In the genomic region with DNA sequence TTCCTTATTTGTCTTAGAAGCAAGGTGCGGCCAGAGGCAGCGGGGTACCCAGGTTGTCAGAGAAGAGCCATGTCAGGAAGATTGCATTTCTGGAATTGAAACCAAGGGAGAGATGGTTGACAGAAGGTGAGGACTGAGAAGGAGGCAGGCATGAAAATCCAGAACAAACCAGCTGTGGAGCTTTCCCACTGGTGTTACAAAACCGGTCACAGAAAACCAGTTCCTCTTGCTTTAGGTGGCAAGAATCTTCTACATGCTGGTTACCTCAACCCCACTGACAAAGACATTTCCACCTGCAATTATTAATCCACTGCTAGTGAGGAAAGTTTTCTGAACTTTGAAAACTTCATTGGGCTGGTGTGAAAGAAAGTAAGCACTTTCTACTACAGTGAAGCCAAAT, we compare ENCODE assay signal across 12 cellular contexts.
A peak's percentile ranks its signal among the peaks of the same experiment; 100 is the strongest.
DNase-seq lines count a peak whose midpoint lies in the region; FAIRE-seq and TF ChIP-seq lines count a peak whose summit lies in the region.
"Had no signal": no experiment of that assay in that cellular context is flagged by ENCODE, and none has a peak within 500 bp of the region (broad histone marks: within the 10 kb centered on the region; RNA-seq: fewer than 3 reads in every experiment).

No MANE protein-coding gene starts in this region.

- no peaks in the 10 kb centered on the region for H3K27me3 ChIP-seq in colonic mucosa
- H3K27me3 ChIP-seq in trophoblast cell (ENCODE audit: insufficient read depth, low read length), result no peaks in the 10 kb centered on the region

- WGBS in trophoblast cell (ENCODE audit: extremely low coverage, insufficient coverage, insufficient read length), result no CpG with 5 or more reads among the region's 3 CpGs

- H3K27me3 Mint-ChIP-seq in activated CD4-positive, alpha-beta T cell treated with anti-CD3 and anti-CD28 coated beads, Interleukin-2, amount 10 ng/mL, durations not matched to agents 24 days and 14 days, result no peaks in the 10 kb centered on the region
- H3K27me3 Mint-ChIP-seq: activated CD4-positive, alpha-beta T cell treated with anti-CD3 and anti-CD28 coated beads for 36 hours; stimulated activated naive B cell treated with anti-CD40 and anti-IgM and Interleukin-4, amounts not matched to agents 10 μg/mL and 1 μg/mL and 100 μg/mL, for 72 hours had no signal

- H2BK5ac ChIP-seq in trophoblast cell (ENCODE audit: low read depth, low read length, poor library complexity), result no peak overlapping the region

- H3K4me1 ChIP-seq in colonic mucosa (no peaks in the 10 kb centered on the region), trophoblast cell (ENCODE audit: control insufficient read depth in 1 of 2, insufficient read depth in 2 of 2, low read length in 2 of 2) (peaks cover 6 to 11% of the 10 kb centered on the region in 2 experiments)

- H4K8ac ChIP-seq in trophoblast cell (ENCODE audit: low read depth, low read length), result no peak overlapping the region

- no peak overlapping the region for H3K4me3 Mint-ChIP-seq in activated CD4-positive, alpha-beta T cell treated with anti-CD3 and anti-CD28 coated beads, Interleukin-2, amount 10 ng/mL, durations not matched to agents 24 days and 14 days
- H3K4me3 Mint-ChIP-seq: activated CD4-positive, alpha-beta T cell treated with anti-CD3 and anti-CD28 coated beads for 36 hours had no signal

- H3K36me3 ChIP-seq in colonic mucosa (no peaks in the 10 kb centered on the region), trophoblast cell (ENCODE audit: control insufficient read depth in 1 of 2, insufficient read depth in 2 of 2, low read length in 2 of 2) (no peaks in the 10 kb centered on the region)

- H3K27ac ChIP-seq in colonic mucosa (peak overlapping the region; percentile 44), trophoblast cell (ENCODE audit: low read depth, low read length) (no peak overlapping the region)
- H3K27ac ChIP-seq: parathyroid adenoma had no signal

- no peak overlapping the region for H2AFZ ChIP-seq in trophoblast cell (ENCODE audit: insufficient read depth, low read length, poor library complexity)
- H2AFZ ChIP-seq: parathyroid adenoma had no signal

- H3K9me3 ChIP-seq in colonic mucosa, result no peaks in the 10 kb centered on the region
- H3K9me3 ChIP-seq in trophoblast cell (ENCODE audit: insufficient read depth, low read depth, low read length), result no peaks in the 10 kb centered on the region

- no peak for TF ChIP-seq POLR2A in NB4 (IDR thresholded peaks at IDR 0.05; ENCODE audit: extremely low read depth, insufficient read length)

- H3K18ac ChIP-seq in trophoblast cell (ENCODE audit: low read length), result no peak overlapping the region

- intact Hi-C loops in colonic mucosa (cut with DNase I), result no loop called here
- intact Hi-C loops in activated CD4-positive, alpha-beta T cell treated with anti-CD3 and anti-CD28 coated beads, Interleukin-2, amount 10 ng/mL, durations not matched to agents 24 days and 14 days (cut with micrococcal nuclease), result loop anchor here (10.0 kb wide), 1 partner anchor 406 kb away; no protein-coding TSS in a partner anchor

- no peak overlapping the region for H3K4me3 ChIP-seq in NB4 (ENCODE audit: low read depth, low read length)
- no peak overlapping the region for H3K4me3 ChIP-seq in colonic mucosa
- no peak overlapping the region for H3K4me3 ChIP-seq in trophoblast cell (ENCODE audit: low read depth, low read length)

- FAIRE-seq in GM19239 (lab: Jason Lieb, UNC), result peak; percentile 48

- no peak overlapping the region for H3K4ac ChIP-seq in trophoblast cell (ENCODE audit: low read depth, low read length)

- H4K12ac ChIP-seq in trophoblast cell (ENCODE audit: low read depth, low read length), result no peak overlapping the region

- H3K79me1 ChIP-seq in trophoblast cell (ENCODE audit: low read length), result peaks cover 3% of the 10 kb centered on the region

- DNase-seq in GM19239 (ENCODE audit: insufficient read length, low spot score) (no peak), NB4 (ENCODE audit: low read depth) (peak; percentile 60), colonic mucosa (no peak), trophoblast cell (peak; percentile 50 to 64), activated gamma-delta T cell (lab: John Stamatoyannopoulos, UW) (no peak), NCI-H2196 (lab: John Stamatoyannopoulos, UW; ENCODE audit: unreplicated experiment) (no peak), NCI-H774 (lab: John Stamatoyannopoulos, UW) (no peak)
- no peak for DNase-seq in activated CD4-positive, alpha-beta T cell treated with anti-CD3 and anti-CD28 coated beads, Interleukin-2, amount 10 ng/mL, durations not matched to agents 24 days and 14 days
- DNase-seq: NCI-H446 treated with DMSO at 0.1 percent for 48 hours; stimulated activated naive B cell treated with anti-CD40 and anti-IgM and Interleukin-4, amounts not matched to agents 10 μg/mL and 1 μg/mL and 100 μg/mL, for 72 hours had no signal

- H2AK5ac ChIP-seq in trophoblast cell (ENCODE audit: low read length), result no peak overlapping the region

- no peaks in the 10 kb centered on the region for H3K9me3 Mint-ChIP-seq in activated CD4-positive, alpha-beta T cell treated with anti-CD3 and anti-CD28 coated beads, Interleukin-2, amount 10 ng/mL, durations not matched to agents 24 days and 14 days
- H3K9me3 Mint-ChIP-seq: stimulated activated naive B cell treated with anti-CD40 and anti-IgM and Interleukin-4, amounts not matched to agents 10 μg/mL and 1 μg/mL and 100 μg/mL, for 72 hours had no signal

- H3K14ac ChIP-seq in trophoblast cell (ENCODE audit: low read length), result no peak overlapping the region

- peaks cover 43% of the 10 kb centered on the region for H3K4me1 Mint-ChIP-seq in activated CD4-positive, alpha-beta T cell treated with anti-CD3 and anti-CD28 coated beads, Interleukin-2, amount 10 ng/mL, durations not matched to agents 24 days and 14 days

- no peak overlapping the region for H3K23ac ChIP-seq in trophoblast cell (ENCODE audit: low read length)

- H2BK120ac ChIP-seq in trophoblast cell (ENCODE audit: insufficient read depth, low read length, poor library complexity), result no peak overlapping the region

- peaks cover 2% of the 10 kb centered on the region for H3K36me3 Mint-ChIP-seq in activated CD4-positive, alpha-beta T cell treated with anti-CD3 and anti-CD28 coated beads, Interleukin-2, amount 10 ng/mL, durations not matched to agents 24 days and 14 days (ENCODE audit: low read depth)
- H3K36me3 Mint-ChIP-seq: stimulated activated naive B cell treated with anti-CD40 and anti-IgM and Interleukin-4, amounts not matched to agents 10 μg/mL and 1 μg/mL and 100 μg/mL, for 72 hours had no signal

- no peak overlapping the region for H3K4me2 ChIP-seq in trophoblast cell (ENCODE audit: low read length)

- TF ChIP-seq CTCF in NB4 (IDR thresholded peaks at IDR 0.05; ENCODE audit: low read depth, low read length) (no peak), colonic mucosa (IDR thresholded peaks at IDR 0.05) (no peak)

- H2BK12ac ChIP-seq in trophoblast cell (ENCODE audit: low read length), result no peak overlapping the region

- no peak overlapping the region for H4K91ac ChIP-seq in trophoblast cell (ENCODE audit: low read depth, low read length)

- H3K27ac Mint-ChIP-seq in activated CD4-positive, alpha-beta T cell treated with anti-CD3 and anti-CD28 coated beads, Interleukin-2, amount 10 ng/mL, durations not matched to agents 24 days and 14 days, result no peak overlapping the region
- H3K27ac Mint-ChIP-seq: stimulated activated naive B cell treated with anti-CD40 and anti-IgM and Interleukin-4, amounts not matched to agents 10 μg/mL and 1 μg/mL and 100 μg/mL, for 72 hours had no signal

- H3K79me2 ChIP-seq in trophoblast cell (ENCODE audit: control insufficient read depth, insufficient read depth, low read length, poor library complexity), result no peaks in the 10 kb centered on the region
- H3K79me2 ChIP-seq: parathyroid adenoma had no signal

- H3K9ac ChIP-seq in colonic mucosa (ENCODE audit: low read depth in 2 of 2, low read length in 2 of 2) (no peak overlapping the region), trophoblast cell (ENCODE audit: low read length) (no peak overlapping the region)
- H3K9ac ChIP-seq: parathyroid adenoma had no signal

Comparison
In these comparisons a context has a peak if more than half of its experiments do, and no peak if none do; other contexts are left out.
1. DNase-seq: peak in NB4 (single experiment) and trophoblast cell (2 of 2); none in GM19239 (single experiment), colonic mucosa (single experiment), activated gamma-delta T cell (single experiment), NCI-H2196 (single experiment), activated CD4-positive, alpha-beta T cell treated with anti-CD3 and anti-CD28 coated beads, Interleukin-2, amount 10 ng/mL, durations not matched to agents 24 days and 14 days (single experiment) and NCI-H774 (single experiment).